Comparison of ENCODE assay signal across 19 cellular contexts in genomic region chr7:29611941-29612527, GRCh38. TPM values are rescaled to one million over a fixed set of nuclear protein-coding genes. Genes with fewer than 3 reads are reported as not detected.
DNase-seq lines count a peak whose midpoint lies in the region; ATAC-seq, FAIRE-seq and TF ChIP-seq lines count a peak whose summit lies in the region.
"Had no signal": no experiment of that assay in that cellular context is flagged by ENCODE, and none has a peak within 500 bp of the region (broad histone marks: within the 10 kb centered on the region; RNA-seq: fewer than 3 reads in every experiment).

No MANE protein-coding gene starts in this region.

- H3K27ac ChIP-seq in H9 (ENCODE audit: insufficient read length, low read depth, low read length) (no peak overlapping the region), K562 (ENCODE audit: extremely low read depth, low read depth, low read length) (no peak overlapping the region), MM.1S (ENCODE audit: low read length) (no peak overlapping the region)
- H3K27ac ChIP-seq: A549; BLaER1 treated with 17β-estradiol and CSF1 and Interleukin-3, amounts not matched to agents 10 nM and 100 nM; Peyer's patch had no signal

- H3K4me1 ChIP-seq in H9 (ENCODE audit: insufficient read depth, low read length): peaks cover 7% of the 10 kb centered on the region; the same call in 1 of the 2 replicates
- H3K4me1 ChIP-seq in K562 (replicated peaks in 1 of 2; ENCODE audit: control insufficient read depth in 2 of 2, insufficient read depth in 2 of 2, low read length in 2 of 2): peaks cover 14 to 27% of the 10 kb centered on the region in 2 experiments; a peak in 4 of 5 replicates
- no peaks in the 10 kb centered on the region for H3K4me1 ChIP-seq in MM.1S (ENCODE audit: low read length)
- H3K4me1 ChIP-seq: BLaER1 treated with 17β-estradiol and CSF1 and Interleukin-3, amounts not matched to agents 10 nM and 100 nM had no signal

- in situ Hi-C loops in K562 (cut with MboI): no loop called here

- no peak overlapping the region for H2BK12ac ChIP-seq in H9 (ENCODE audit: insufficient read length, low read depth, low read length)

- H3K23ac ChIP-seq in H9 (ENCODE audit: insufficient read length, low read depth, low read length): no peak overlapping the region

- H3K9me3 ChIP-seq in H9 (ENCODE audit: control insufficient read depth, low read depth, low read length) (no peaks in the 10 kb centered on the region), K562 (replicated peaks; ENCODE audit: control insufficient read depth, insufficient read depth, low read depth, low read length) (no peaks in the 10 kb centered on the region), MM.1S (replicated peaks; ENCODE audit: insufficient read depth, low read length) (no peaks in the 10 kb centered on the region)
- H3K9me3 ChIP-seq: Peyer's patch, SJSA1 had no signal

- no peak for ATAC-seq in K562
- ATAC-seq: A549 had no signal

- peaks cover 0 to under 1% of the 10 kb centered on the region in 2 experiments; a peak in 3 of 5 replicates for H3K9me3 Mint-ChIP-seq in H9
- no peaks in the 10 kb centered on the region for H3K9me3 Mint-ChIP-seq in activated CD4-positive, alpha-beta memory T cell treated with anti-CD3 and anti-CD28 coated beads for 36 hours

- H2BK120ac ChIP-seq in H9 (ENCODE audit: low read depth, low read length, poor library complexity, severe bottlenecking): no peak overlapping the region

- H2AFZ ChIP-seq in H9 (ENCODE audit: low read length) (no peak overlapping the region), K562 (ENCODE audit: low read depth, low read length) (no peak overlapping the region), MM.1S (ENCODE audit: low read length) (no peak overlapping the region)

- no peaks in the 10 kb centered on the region for H3K79me1 ChIP-seq in H9 (ENCODE audit: insufficient read depth, low read depth, low read length, poor library complexity, severe bottlenecking)

- H3K9me1 ChIP-seq in K562 (ENCODE audit: control insufficient read depth, insufficient read depth, low read length): no peaks in the 10 kb centered on the region

- no peak for TF ChIP-seq EP300 in K562 (IDR thresholded peaks at IDR 0.05; ENCODE audit: low read length)

- H3K27me3 ChIP-seq in H9 (ENCODE audit: insufficient read depth, low read length) (no peaks in the 10 kb centered on the region), K562 (ENCODE audit: control insufficient read depth in 2 of 2, insufficient read depth in 2 of 2, low read length in 2 of 2) (0 out of 5 replicates have a peak, but pooled peaks cover 0 to 3% of the 10 kb centered on the region in 2 experiments), MM.1S (replicated peaks; ENCODE audit: insufficient read depth, low read length) (no peaks in the 10 kb centered on the region)
- H3K27me3 ChIP-seq: BLaER1 treated with 17β-estradiol and CSF1 and Interleukin-3, amounts not matched to agents 10 nM and 100 nM; Peyer's patch; SJSA1 had no signal

- TF ChIP-seq CTCF in H9 (conservative IDR thresholded peaks at IDR 0.05) (peak; percentile 16; the same call in 1 of the 3 replicates), K562 (IDR thresholded peaks at IDR 0.05 in 2 of 3, conservative IDR thresholded peaks at IDR 0.05 in 1 of 3; ENCODE audit: insufficient read depth in 2 of 3, low read depth in 1 of 3, low read length in 3 of 3) (no peak), MM.1S (IDR thresholded peaks at IDR 0.05; ENCODE audit: low read length) (no peak)

- H3F3A ChIP-seq in MM.1S (ENCODE audit: insufficient read depth, low read length): no peaks in the 10 kb centered on the region

- H3K9ac ChIP-seq in H9 (ENCODE audit: extremely low read depth, insufficient read length, low read length) (no peak overlapping the region), K562 (ENCODE audit: insufficient read depth in 1 of 2, low read depth in 2 of 2, low read length in 2 of 2) (no peak overlapping the region), MM.1S (ENCODE audit: low read length) (no peak overlapping the region)
- H3K9ac ChIP-seq: BLaER1 treated with 17β-estradiol and CSF1 and Interleukin-3, amounts not matched to agents 10 nM and 100 nM had no signal

- no peaks in the 10 kb centered on the region for H3K79me2 ChIP-seq in H9 (ENCODE audit: insufficient read depth, low read length)
- H3K79me2 ChIP-seq in K562 (ENCODE audit: control insufficient read depth, insufficient read depth, low read length): no peaks in the 10 kb centered on the region
- no peaks in the 10 kb centered on the region for H3K79me2 ChIP-seq in MM.1S (ENCODE audit: low read length)

- peak overlapping the region; percentile 29 to 87 (median 87) for H3K27ac Mint-ChIP-seq in H9
- no peak overlapping the region for H3K27ac Mint-ChIP-seq in activated CD4-positive, alpha-beta memory T cell treated with anti-CD3 and anti-CD28 coated beads for 36 hours

- H3K4me3 Mint-ChIP-seq in H9: no peak overlapping the region
- no peak overlapping the region for H3K4me3 Mint-ChIP-seq in activated CD4-positive, alpha-beta memory T cell treated with anti-CD3 and anti-CD28 coated beads for 36 hours
- H3K4me3 Mint-ChIP-seq: CD8-positive, alpha-beta memory T cell had no signal

- TF ChIP-seq POLR2A in K562 (conservative IDR thresholded peaks at IDR 0.05): no peak

- TF ChIP-seq RAD21 in K562 (CRISPR knock-in tag; conservative IDR thresholded peaks at IDR 0.05 in 1 of 2, IDR thresholded peaks at IDR 0.05 in 1 of 2): no peak

- BruUV-seq in K562 (replicated peaks; lab: Mats Ljungman, UMichigan): no TSS peak

- H4K8ac ChIP-seq in H9 (replicated peaks; ENCODE audit: insufficient read length, low read depth, low read length): no peak overlapping the region

- peak; percentile 26 for DNase-seq in AG20443 (ENCODE audit: low spot score)
- peak; percentile 72 for DNase-seq in H9
- no peak for DNase-seq in K562 (ENCODE audit: extremely low read depth in 1 of 4, low spot score in 3 of 4)
- peak; percentile 25 for DNase-seq in medulla oblongata (ENCODE audit: extremely low spot score)
- no peak for DNase-seq in MM.1S
- no peak for DNase-seq in HuH-7.5 (ENCODE audit: low spot score)
- no peak for DNase-seq in NCI-H1436 treated with DMSO at 0.1 percent for 48 hours (lab: John Stamatoyannopoulos, UW)
- no peak for DNase-seq in activated CD4-positive, alpha-beta memory T cell treated with anti-CD3 and anti-CD28 coated beads for 36 hours
- DNase-seq: CD8-positive, alpha-beta memory T cell; HCEC 1CT; KG1; NCI-H1417 treated with DMSO at 0.1 percent for 48 hours; NCI-H1930; NCI-H2171; NCI-H526 treated with DMSO at 0.1 percent for 48 hours; Peyer's patch had no signal

- no peak overlapping the region for H2BK5ac ChIP-seq in H9 (ENCODE audit: insufficient read length, low read length)

- H3K18ac ChIP-seq in H9 (ENCODE audit: insufficient read length, low read depth, low read length): no peak overlapping the region

- CTCF ChIA-PET in K562 (lab: Yijun Ruan, JAX; ENCODE audit: low intra/inter-chr PET ratio): no interaction called here
- CTCF ChIA-PET in activated CD4-positive, alpha-beta memory T cell treated with anti-CD3 and anti-CD28 coated beads for 36 hours (lab: Charles Lee): no interaction called here

- H3T11ph ChIP-seq in H9 (ENCODE audit: low read length): no peak overlapping the region

- H3K23me2 ChIP-seq in H9 (ENCODE audit: insufficient read length, low read depth, low read length, poor library complexity, severe bottlenecking): no peaks in the 10 kb centered on the region

- no peak overlapping the region for H3K4ac ChIP-seq in H9 (ENCODE audit: low read depth, low read length)

- intact Hi-C loops in K562 (cut with micrococcal nuclease): no loop called here
- intact Hi-C loops in activated CD4-positive, alpha-beta memory T cell treated with anti-CD3 and anti-CD28 coated beads for 36 hours (cut with micrococcal nuclease): no loop called here

- no peak overlapping the region for H2AK5ac ChIP-seq in H9 (ENCODE audit: insufficient read length, low read length)

- H3K36me3 ChIP-seq in K562 (ENCODE audit: control insufficient read depth, insufficient read depth, low read length) (no peaks in the 10 kb centered on the region), MM.1S (replicated peaks; ENCODE audit: insufficient read depth, low read length) (no peaks in the 10 kb centered on the region)
- H3K36me3 ChIP-seq: BLaER1 treated with 17β-estradiol and CSF1 and Interleukin-3, amounts not matched to agents 10 nM and 100 nM; Peyer's patch; SJSA1 had no signal

- H4K5ac ChIP-seq in H9 (ENCODE audit: insufficient read length, low read depth, low read length): no peak overlapping the region

- H3K9me2 ChIP-seq in MM.1S (replicated peaks; ENCODE audit: insufficient read depth, low read length): no peaks in the 10 kb centered on the region

- no peak overlapping the region for H3K14ac ChIP-seq in H9 (ENCODE audit: insufficient read depth, low read length)

- H4K20me1 ChIP-seq in H9 (ENCODE audit: control insufficient read depth, insufficient read depth, insufficient read length) (no peaks in the 10 kb centered on the region), K562 (replicated peaks; ENCODE audit: control insufficient read depth, insufficient read depth, low read length) (no peaks in the 10 kb centered on the region; the same call in 1 of the 2 replicates), MM.1S (ENCODE audit: insufficient read depth, low read length) (no peaks in the 10 kb centered on the region)
- H4K20me1 ChIP-seq: BLaER1 treated with 17β-estradiol and CSF1 and Interleukin-3, amounts not matched to agents 10 nM and 100 nM had no signal

- peaks cover 0 to 6% (median 0%) of the 10 kb centered on the region in 3 experiments; a peak in 3 of 7 replicates for H3K36me3 Mint-ChIP-seq in H9 (ENCODE audit: insufficient read depth in 1 of 3, low read depth in 3 of 3)
- no peaks in the 10 kb centered on the region for H3K36me3 Mint-ChIP-seq in activated CD4-positive, alpha-beta memory T cell treated with anti-CD3 and anti-CD28 coated beads for 36 hours
- H3K36me3 Mint-ChIP-seq: CD8-positive, alpha-beta memory T cell had no signal

- H3K56ac ChIP-seq in H9 (ENCODE audit: insufficient read length, low read depth, low read length): no peak overlapping the region

- no peak overlapping the region for H4K91ac ChIP-seq in H9 (ENCODE audit: insufficient read length, low read depth, low read length)

- no peaks in the 10 kb centered on the region; the same call in 1 of the 2 replicates for H3K27me3 Mint-ChIP-seq in H9 (ENCODE audit: low read depth)
- peaks cover 5% of the 10 kb centered on the region for H3K27me3 Mint-ChIP-seq in activated CD4-positive, alpha-beta memory T cell treated with anti-CD3 and anti-CD28 coated beads for 36 hours

- FAIRE-seq in K562 (lab: Jason Lieb, UNC): no peak
- FAIRE-seq: A549 had no signal

- 100% methylated on average over 1 of the region's 4 CpGs for WGBS in H9 (ENCODE audit: extremely low coverage, insufficient read length, low lambda C conversion rate)
- WGBS in K562 (ENCODE audit: insufficient coverage, low coverage, missing lambda C conversion rate): 9% methylated on average over 4 of the region's 4 CpGs

- H2BK20ac ChIP-seq in H9 (ENCODE audit: low read depth, low read length, poor library complexity, severe bottlenecking): no peak overlapping the region

- no peak overlapping the region for H3K4me2 ChIP-seq in H9 (ENCODE audit: insufficient read depth, insufficient read length, low read length)
- H3K4me2 ChIP-seq in K562 (ENCODE audit: insufficient read depth, low read length): no peak overlapping the region
- H3K4me2 ChIP-seq in MM.1S (ENCODE audit: low read depth, low read length): no peak overlapping the region
- H3K4me2 ChIP-seq: A549; BLaER1 treated with 17β-estradiol and CSF1 and Interleukin-3, amounts not matched to agents 10 nM and 100 nM had no signal

- H3K4me3 ChIP-seq in K562: no peak overlapping the region
- H3K4me3 ChIP-seq in MM.1S (ENCODE audit: low read length): no peak overlapping the region
- H3K4me3 ChIP-seq: A549; BLaER1 treated with 17β-estradiol and CSF1 and Interleukin-3, amounts not matched to agents 10 nM and 100 nM; Peyer's patch; SJSA1 had no signal

- H2BK15ac ChIP-seq in H9 (ENCODE audit: low read depth, low read length): no peak overlapping the region

- H3K4me1 Mint-ChIP-seq in H9: peaks cover 57 to 63% of the 10 kb centered on the region in 2 experiments
- no peaks in the 10 kb centered on the region for H3K4me1 Mint-ChIP-seq in activated CD4-positive, alpha-beta memory T cell treated with anti-CD3 and anti-CD28 coated beads for 36 hours (ENCODE audit: low read depth)
- H3K4me1 Mint-ChIP-seq: CD8-positive, alpha-beta memory T cell had no signal

- POLR2A ChIA-PET in K562 (lab: Yijun Ruan, JAX): interaction anchor here (1.4 kb wide), 1 partner anchor 10 kb away, joined by 5 read pairs; no protein-coding TSS in a partner anchor
- POLR2A ChIA-PET in activated CD4-positive, alpha-beta memory T cell treated with anti-CD3 and anti-CD28 coated beads for 36 hours (lab: Charles Lee): no interaction called here

RNA-seq across cellular contexts. Expression of gene PRR15, which starts 48.4 kb away (rescaled TPM):
- total RNA-seq in H9 (2021) (15.1 and 15.5 TPM in 2 replicates), K562 (2014; rRNA removed) (not detected in 2 replicates), K562 (2014; rRNA removed; fragmentation: Illumina TruSeq; extraction: Trizol) (not detected in 2 replicates), K562 (2015; rRNA removed; fragmentation: Illumina TruSeq; extraction: Trizol) (not detected in 2 replicates), K562 (2021) (not detected in 2 replicates)
- not detected in 2 replicates for total RNA-seq in K562 (2011; cell fraction: chromatin; rRNA removed; ENCODE audit: low replicate concordance)
- total RNA-seq in K562 (2011; cell fraction: nucleolus; rRNA removed): not detected in 2 replicates
- total RNA-seq in K562 (2011; cell fraction: nucleoplasm; rRNA removed): not detected in 2 replicates
- polyA plus RNA-seq in K562 (2011; rRNA removed) (not detected in 2 replicates), K562 (2014; fragmentation: Illumina TruSeq; extraction: Trizol) (not detected in 2 replicates), K562 (2014; fragmentation: Nextera tagmentation; extraction: Ambion mirVana) (not detected), K562 (2014; rRNA removed) (not detected in 2 replicates)
- not detected in 2 replicates for polyA plus RNA-seq in K562 (2011; cell fraction: cytosol; rRNA removed)
- polyA plus RNA-seq in K562 (2011; cell fraction: nucleus; rRNA removed): not detected in 2 replicates
- polyA plus RNA-seq in K562 (2012): not detected in 2 replicates
- polyA minus RNA-seq in K562 (2011; rRNA and poly(A)+ RNA removed): not detected in 2 replicates
- polyA minus RNA-seq in K562 (2011; cell fraction: cytosol; rRNA and poly(A)+ RNA removed): not detected in 2 replicates
- not detected in 2 replicates for polyA minus RNA-seq in K562 (2011; cell fraction: nucleus; rRNA and poly(A)+ RNA removed)
- total RNA-seq in activated CD4-positive, alpha-beta memory T cell treated with anti-CD3 and anti-CD28 coated beads for 36 hours: not detected
- total RNA-seq: CD8-positive, alpha-beta memory T cell; SJSA1 had no signal
- polyA plus RNA-seq: CD8-positive, alpha-beta memory T cell had no signal

Comparison
In these comparisons a context has a peak if more than half of its experiments do, and no peak if none do; other contexts are left out.
1. DNase-seq: peak in AG20443 (single experiment), H9 (single experiment) and medulla oblongata (single experiment); none in K562 (0 of 4), MM.1S (single experiment), HuH-7.5 (single experiment), NCI-H1436 treated with DMSO at 0.1 percent for 48 hours (single experiment) and activated CD4-positive, alpha-beta memory T cell treated with anti-CD3 and anti-CD28 coated beads for 36 hours (single experiment).
2. RNA of gene PRR15, which starts 48.4 kb away (total RNA-seq): 15.1 to 15.5 TPM in H9; not detected in K562 and not detected in activated CD4-positive, alpha-beta memory T cell treated with anti-CD3 and anti-CD28 coated beads for 36 hours; every median in the first group is over 10 times any median in the second.